ENCODE assay signal across 1 cellular context in the genomic region with DNA sequence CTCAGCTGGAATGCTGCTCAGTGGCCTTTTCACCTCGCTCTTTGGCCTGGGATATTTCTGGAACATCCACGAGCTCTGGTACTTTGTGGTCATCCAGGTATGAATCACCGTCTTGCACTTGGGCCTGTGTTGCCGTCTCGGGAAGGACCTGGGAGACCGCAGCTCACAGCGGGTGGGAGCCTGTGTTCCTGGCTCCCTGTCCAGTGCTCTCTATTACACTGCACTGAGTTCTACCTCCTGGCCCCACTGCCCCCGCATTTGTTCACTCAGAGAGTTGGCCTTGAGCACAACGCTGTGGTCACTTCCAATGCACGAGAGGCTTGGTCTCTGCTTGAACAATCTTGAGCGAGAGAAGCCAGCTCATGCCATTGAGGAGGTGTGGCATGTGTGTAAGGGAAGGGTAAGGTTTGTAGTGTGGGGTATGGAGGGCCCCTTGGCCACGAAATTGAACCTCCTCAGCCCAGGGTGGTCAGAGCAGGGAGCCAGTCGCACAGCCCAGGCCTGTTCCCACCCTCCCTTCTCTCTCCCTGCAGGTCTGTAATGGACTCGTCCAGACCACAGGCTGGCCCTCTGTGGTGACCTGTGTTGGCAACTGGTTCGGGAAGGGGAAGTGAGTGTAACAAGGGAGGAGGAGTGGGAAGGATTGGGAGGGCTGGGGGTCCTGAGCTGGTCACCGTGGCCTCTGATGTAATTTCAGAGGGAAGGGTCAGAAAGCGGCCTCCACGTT.
TF ChIP-seq lines count a peak whose summit lies in the region.

No MANE protein-coding gene starts in this region.

TF ChIP-seq in IMR-90, 13 proteins besides CTCF, POLR2A, EP300 and RAD21:
- no peak for TF ChIP-seq MAZ (IDR thresholded peaks at IDR 0.05; ENCODE audit: borderline replicate concordance, low read depth, low read length)
- no peak for TF ChIP-seq NFE2L2 (IDR thresholded peaks at IDR 0.05; ENCODE audit: low read depth, low read length)
- TF ChIP-seq, protein P1, sequence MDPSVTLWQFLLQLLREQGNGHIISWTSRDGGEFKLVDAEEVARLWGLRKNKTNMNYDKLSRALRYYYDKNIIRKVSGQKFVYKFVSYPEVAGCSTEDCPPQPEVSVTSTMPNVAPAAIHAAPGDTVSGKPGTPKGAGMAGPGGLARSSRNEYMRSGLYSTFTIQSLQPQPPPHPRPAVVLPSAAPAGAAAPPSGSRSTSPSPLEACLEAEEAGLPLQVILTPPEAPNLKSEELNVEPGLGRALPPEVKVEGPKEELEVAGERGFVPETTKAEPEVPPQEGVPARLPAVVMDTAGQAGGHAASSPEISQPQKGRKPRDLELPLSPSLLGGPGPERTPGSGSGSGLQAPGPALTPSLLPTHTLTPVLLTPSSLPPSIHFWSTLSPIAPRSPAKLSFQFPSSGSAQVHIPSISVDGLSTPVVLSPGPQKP (IDR thresholded peaks at IDR 0.05; ENCODE audit: borderline replicate concordance, low read depth, low read length) = no peak
- no peak for TF ChIP-seq SMC3 (IDR thresholded peaks at IDR 0.05; ENCODE audit: low read depth, low read length)
- no peak for TF ChIP-seq FOS (IDR thresholded peaks at IDR 0.05; ENCODE audit: low read depth, low read length)
- no peak for TF ChIP-seq RFX5 (IDR thresholded peaks at IDR 0.05; ENCODE audit: low read depth, low read length)
- TF ChIP-seq MXI1 (IDR thresholded peaks at IDR 0.05; ENCODE audit: borderline replicate concordance, low read depth, low read length) = no peak
- no peak for TF ChIP-seq CHD1 (IDR thresholded peaks at IDR 0.05; ENCODE audit: low read depth, low read length)
- TF ChIP-seq BHLHE40 (IDR thresholded peaks at IDR 0.05; ENCODE audit: low read depth, low read length) = no peak
